In genomic region chr3:116005404-116005803, GRCh38 we compare ENCODE assay signal across 10 cellular contexts.
DNase-seq lines count a peak whose midpoint lies in the region; ATAC-seq, FAIRE-seq and TF ChIP-seq lines count a peak whose summit lies in the region.
"Had no signal": no experiment of that assay in that cellular context is flagged by ENCODE, and none has a peak within 500 bp of the region (broad histone marks: within the 10 kb centered on the region; RNA-seq: fewer than 3 reads in every experiment).

No MANE protein-coding gene starts in this region.

- TF ChIP-seq CTCF in endodermal cell (conservative IDR thresholded peaks at IDR 0.05) (no peak), ovary (IDR thresholded peaks at IDR 0.05) (no peak), kidney (IDR thresholded peaks at IDR 0.05; ENCODE audit: borderline replicate concordance, extremely low read depth, insufficient read depth) (no peak)

- H3K4me1 Mint-ChIP-seq in endodermal cell = peaks cover 38% of the 10 kb centered on the region
- H3K4me1 Mint-ChIP-seq: neural crest cell had no signal

- FAIRE-seq in kidney (lab: Jason Lieb, UNC) = no peak

- no peak overlapping the region for H3K4me3 Mint-ChIP-seq in endodermal cell
- H3K4me3 Mint-ChIP-seq: dendritic cell treated with granulocyte-macrophage colony-stimulating factor and Interleukin-4, amounts not matched to agents 40 ng/mL and 50 ng/mL, for 4 days; neural crest cell had no signal

- H3K36me3 Mint-ChIP-seq in endodermal cell (ENCODE audit: low read depth) = no peaks in the 10 kb centered on the region

- H3K27me3 ChIP-seq in endodermal cell (ENCODE audit: control insufficient read depth, insufficient read depth, low read length, poor library complexity, severe bottlenecking) (no peaks in the 10 kb centered on the region), ovary (no peaks in the 10 kb centered on the region)

- no peak for ATAC-seq in HG03460 (IDR thresholded peaks at IDR 0.05; ENCODE audit: unreplicated experiment)
- ATAC-seq in HG03565 (IDR thresholded peaks at IDR 0.05; ENCODE audit: unreplicated experiment) = no peak

- no peak overlapping the region for H3K27ac Mint-ChIP-seq in endodermal cell
- H3K27ac Mint-ChIP-seq: dendritic cell treated with granulocyte-macrophage colony-stimulating factor and Interleukin-4, amounts not matched to agents 40 ng/mL and 50 ng/mL, for 4 days had no signal

- in situ Hi-C loops in G401 (cut with HindIII; ENCODE audit: low sequenced_read_pairs) = no loop called here

- DNase-seq in ELR (ENCODE audit: low read depth) (peak; percentile 98), NCI-H460 (ENCODE audit: extremely low read depth, low read depth) (peak; percentile 41), endodermal cell (peak; percentile 73), ovary (peak in 3 of 5 donors; percentile 7 to 37 (median 32)), G401 (ENCODE audit: low spot score) (no peak), kidney (no peak)

- H3K4me3 ChIP-seq in endodermal cell (ENCODE audit: low read length) (no peak overlapping the region), ovary (no peak overlapping the region), kidney (ENCODE audit: low read length in 2 of 2) (no peak overlapping the region)

- H3K36me3 ChIP-seq in endodermal cell (ENCODE audit: control insufficient read depth, insufficient read depth, low read length) (no peaks in the 10 kb centered on the region), ovary (no peaks in the 10 kb centered on the region), kidney (ENCODE audit: control insufficient read depth in 1 of 2, insufficient read depth in 2 of 2, low read length in 2 of 2) (no peaks in the 10 kb centered on the region)

- no peak for TF ChIP-seq POLR2A in ovary (IDR thresholded peaks at IDR 0.05)

- H3K4me1 ChIP-seq in endodermal cell (ENCODE audit: control insufficient read depth, insufficient read depth, low read length) (peaks cover 8% of the 10 kb centered on the region), ovary (ENCODE audit: insufficient read depth) (no peaks in the 10 kb centered on the region), kidney (ENCODE audit: control insufficient read depth in 1 of 2, insufficient read depth in 1 of 2, low read depth in 1 of 2, low read length in 2 of 2) (no peaks in the 10 kb centered on the region)

- H3K9ac ChIP-seq in endodermal cell (ENCODE audit: extremely low read depth, low read length, poor library complexity, severe bottlenecking) (no peak overlapping the region), kidney (ENCODE audit: low read length in 2 of 2) (no peak overlapping the region)

- WGBS in endodermal cell (ENCODE audit: insufficient coverage in 1 of 2, insufficient read length in 1 of 2), 2 experiments = 70% methylated on average over 3 to 4 of the region's 4 CpGs
- WGBS in ovary, 3 donors = 12 to 24% (median 19%) methylated on average over 4 of the region's 4 CpGs

- intact Hi-C loops in ovary (cut with DNase I) = no loop called here
- intact Hi-C loops in kidney (cut with DNase I) = no loop called here

- H3K9me3 ChIP-seq in endodermal cell (ENCODE audit: control insufficient read depth, low read length) = peaks cover 3% of the 10 kb centered on the region
- no peaks in the 10 kb centered on the region for H3K9me3 ChIP-seq in ovary
- no peaks in the 10 kb centered on the region for H3K9me3 ChIP-seq in kidney (ENCODE audit: control insufficient read depth in 1 of 2, low read length in 2 of 2)

- H3K9me3 Mint-ChIP-seq in endodermal cell = peaks cover 1% of the 10 kb centered on the region
- H3K9me3 Mint-ChIP-seq: dendritic cell treated with granulocyte-macrophage colony-stimulating factor and Interleukin-4, amounts not matched to agents 40 ng/mL and 50 ng/mL, for 4 days; neural crest cell had no signal

- H3K27ac ChIP-seq in endodermal cell (ENCODE audit: low read depth, low read length) (no peak overlapping the region), ovary (no peak overlapping the region), kidney (ENCODE audit: low read depth in 2 of 2, low read length in 2 of 2) (no peak overlapping the region)

- no peak for TF ChIP-seq EP300 in ovary (IDR thresholded peaks at IDR 0.05)

- H3K27me3 Mint-ChIP-seq in endodermal cell (ENCODE audit: insufficient read depth) = no peaks in the 10 kb centered on the region
- H3K27me3 Mint-ChIP-seq: dendritic cell treated with granulocyte-macrophage colony-stimulating factor and Interleukin-4, amounts not matched to agents 40 ng/mL and 50 ng/mL, for 4 days had no signal

Comparison
In these comparisons a context has a peak if more than half of its experiments do, and no peak if none do; other contexts are left out.
1. DNase-seq: peak in ELR (single experiment), NCI-H460 (single experiment), endodermal cell (single experiment) and ovary (3 of 5); none in G401 (single experiment) and kidney (single experiment).